In genomic region chr6:75932067-75932466, GRCh38 we compare ENCODE assay signal across 8 cellular contexts.
DNase-seq lines count a peak whose midpoint lies in the region; ATAC-seq and TF ChIP-seq lines count a peak whose summit lies in the region.

No MANE protein-coding gene starts in this region.

- intact Hi-C loops in transverse colon (cut with DNase I; ENCODE audit: low total_unique reads), result loop anchor here (5.0 kb wide), 1 partner anchor 760 kb away; no protein-coding TSS in a partner anchor

- POLR2A ChIA-PET in RWPE1 (lab: Yijun Ruan, JAX; ENCODE audit: low non-redundant PET), result no interaction called here

- WGBS in transverse colon (ENCODE audit: low coverage in 1 of 2), 2 donors, result 17 to 44% methylated on average over 3 to 5 of the region's 5 CpGs

- no peak for TF ChIP-seq POLR2A in transverse colon (IDR thresholded peaks at IDR 0.05)

- TF ChIP-seq CTCF in RWPE1 (conservative IDR thresholded peaks at IDR 0.05; ENCODE audit: low read depth) (peak; percentile 38), glutamatergic neuron (IDR thresholded peaks at IDR 0.05; ENCODE audit: partially characterized antibody, unreplicated experiment) (peak; percentile 64), transverse colon (IDR thresholded peaks at IDR 0.05) (peak in 1 of 5 experiments; percentile 9)

- peaks cover 3% of the 10 kb centered on the region for H3K27me3 Mint-ChIP-seq in glutamatergic neuron (ENCODE audit: unreplicated experiment)

- peaks cover 0 to 8% (median 5%) of the 10 kb centered on the region in 4 donors for H3K4me1 ChIP-seq in transverse colon

- H3K4me1 Mint-ChIP-seq in glutamatergic neuron (ENCODE audit: low read depth, unreplicated experiment), result peaks cover 18% of the 10 kb centered on the region

- no peak for TF ChIP-seq EP300 in transverse colon (IDR thresholded peaks at IDR 0.05; ENCODE audit: low read depth)

- DNase-seq in ELF-1 (ENCODE audit: low read depth, low spot score) (peak; percentile 63), RWPE1 (ENCODE audit: low spot score) (peak; percentile 9), glutamatergic neuron (peak; percentile 71), CD1c-positive myeloid dendritic cell (ENCODE audit: extremely low spot score) (no peak), transverse colon (no peak)
- DNase-seq in activated CD4-positive, CD25-positive, alpha-beta regulatory T cell (lab: John Stamatoyannopoulos, UW), result no peak
- no peak for DNase-seq in activated CD4-positive, alpha-beta T cell treated with anti-CD3 and anti-CD28 coated beads for 1 hour

- peak; percentile 32 for ATAC-seq in HG02884 (IDR thresholded peaks at IDR 0.05; ENCODE audit: unreplicated experiment)

- no peaks in the 10 kb centered on the region for H3K9me3 ChIP-seq in transverse colon

- in situ Hi-C loops in transverse colon (cut with MboI; ENCODE audit: low pct_ligation_motif_present in 1 of 4, low pct_unique_long_range_greater_than_20kb in 1 of 4, low sequenced_read_pairs in 3 of 4), result loop anchor here in 3 of 4 donors (25.0 kb wide), 1 partner anchor 1530 kb away; the partner anchor contains the start of gene HTR1B (in 3 of the 3)

- H3K4me3 Mint-ChIP-seq in glutamatergic neuron (ENCODE audit: unreplicated experiment), result no peak overlapping the region

- H3K27ac ChIP-seq in RWPE1, result no peak overlapping the region
- no peak overlapping the region for H3K27ac ChIP-seq in transverse colon

- H3K36me3 ChIP-seq in transverse colon, result no peaks in the 10 kb centered on the region

- no peak overlapping the region for H3K4me3 ChIP-seq in transverse colon

- CTCF ChIA-PET in RWPE1 (lab: Yijun Ruan, JAX), result interaction anchor here (0.6 to 1.2 kb wide), 2 partner anchors 994 to 1616 kb away, joined by 3 read pairs; no protein-coding TSS in a partner anchor

- peaks cover 8% of the 10 kb centered on the region for H3K27me3 ChIP-seq in transverse colon

- no peaks in the 10 kb centered on the region for H3K36me3 Mint-ChIP-seq in glutamatergic neuron (ENCODE audit: unreplicated experiment)

- peaks cover 6% of the 10 kb centered on the region for H3K9me3 Mint-ChIP-seq in glutamatergic neuron (ENCODE audit: unreplicated experiment)

- H3K27ac Mint-ChIP-seq in glutamatergic neuron (ENCODE audit: unreplicated experiment), result no peak overlapping the region

Comparison
In these comparisons a context has a peak if more than half of its experiments do, and no peak if none do; other contexts are left out.
1. DNase-seq: peak in ELF-1 (single experiment), RWPE1 (single experiment) and glutamatergic neuron (single experiment); none in activated CD4-positive, CD25-positive, alpha-beta regulatory T cell (0 of 4), activated CD4-positive, alpha-beta T cell treated with anti-CD3 and anti-CD28 coated beads for 1 hour (single experiment), CD1c-positive myeloid dendritic cell (single experiment) and transverse colon (single experiment).